28 cellular contexts compared by ENCODE assay signal in the genomic region with DNA sequence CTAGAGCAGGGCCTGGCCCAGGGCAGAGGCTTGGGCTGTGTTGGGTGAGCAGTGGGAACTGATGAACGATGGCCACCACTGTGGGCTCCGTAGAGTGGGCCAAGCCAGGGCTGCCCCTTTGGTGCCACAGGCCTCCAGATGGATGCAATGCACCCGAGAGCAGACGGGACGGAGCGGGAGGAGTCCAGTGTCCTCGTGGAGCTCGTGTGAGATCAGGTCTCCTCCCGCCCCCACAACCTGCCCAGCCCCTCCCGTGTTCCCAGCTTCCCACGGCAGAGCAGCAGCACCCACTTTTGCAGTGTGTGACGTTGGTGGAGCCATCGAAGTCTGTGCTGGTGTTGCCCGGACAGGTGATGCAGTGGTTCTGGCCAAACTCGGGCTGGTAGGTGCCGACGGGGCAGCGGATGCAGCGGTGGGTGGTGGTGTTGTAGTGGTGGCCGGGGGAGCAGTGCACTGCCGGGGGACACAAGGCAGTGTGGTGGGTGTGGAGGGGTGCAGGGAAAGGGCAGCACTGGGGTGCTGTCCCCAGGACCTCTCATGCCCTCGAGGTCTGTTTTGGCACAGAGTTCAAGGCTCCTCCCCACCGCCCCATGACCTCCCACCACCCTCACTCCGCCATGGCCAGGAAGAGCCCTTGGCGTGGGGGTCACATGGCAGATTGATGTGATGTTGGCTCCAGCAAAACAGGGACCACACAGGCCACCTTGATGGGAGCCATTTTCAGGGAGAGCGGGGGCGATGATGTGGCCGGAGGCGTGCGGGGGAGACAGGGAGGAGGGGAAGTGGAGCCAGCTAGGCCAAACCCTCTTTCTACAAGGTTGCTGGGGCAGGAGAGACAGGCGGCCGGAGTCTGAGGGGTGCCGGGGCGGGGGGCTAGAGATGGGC.
"Had no signal": no experiment of that assay in that cellular context is flagged by ENCODE, and none has a peak within 500 bp of the region (broad histone marks: within the 10 kb centered on the region; RNA-seq: fewer than 3 reads in every experiment).

No MANE protein-coding gene starts in this region.

- H3K27me3 Mint-ChIP-seq: stimulated activated naive CD8-positive, alpha-beta T cell treated with anti-CD3 and anti-CD28 coated beads, Interleukin-15, Interleukin-2, amounts not matched to agents 100 ng/mL and 50 ng/mL, for 24 hours had no signal

- H3K4me1 ChIP-seq: lower lobe of right lung, right atrium auricular region, right lobe of liver, suprapubic skin, tibial artery, upper lobe of right lung had no signal

- H3K4me3 Mint-ChIP-seq: naive thymus-derived CD8-positive, alpha-beta T cell; nephron; neural crest cell; stimulated activated naive CD8-positive, alpha-beta T cell treated with anti-CD3 and anti-CD28 coated beads, Interleukin-15, Interleukin-2, amounts not matched to agents 100 ng/mL and 50 ng/mL, for 24 hours had no signal

- H3K27ac Mint-ChIP-seq: nephron; progenitor cell of endocrine pancreas; stimulated activated naive CD8-positive, alpha-beta T cell treated with anti-CD3 and anti-CD28 coated beads, Interleukin-15, Interleukin-2, amounts not matched to agents 100 ng/mL and 50 ng/mL, for 24 hours had no signal

- H3K36me3 ChIP-seq: heart right ventricle, lower lobe of right lung, neutrophil, ovary, right atrium auricular region, right lobe of liver, suprapubic skin, thoracic aorta, tibial artery, upper lobe of right lung had no signal

- H3K27ac ChIP-seq: heart right ventricle, hepatocyte, lower lobe of right lung, neutrophil, ovary, right atrium auricular region, right lobe of liver, suprapubic skin, thoracic aorta, tibial artery, upper lobe of right lung had no signal

- ATAC-seq: heart right ventricle; left cardiac atrium; left lobe of liver; lower lobe of right lung; naive thymus-derived CD8-positive, alpha-beta T cell; right lobe of liver; upper lobe of right lung had no signal

- H3K36me3 Mint-ChIP-seq: naive thymus-derived CD8-positive, alpha-beta T cell had no signal

- H3K9me3 ChIP-seq: heart right ventricle, lower lobe of right lung, neutrophil, ovary, right atrium auricular region, right lobe of liver, suprapubic skin, thoracic aorta, tibial artery, upper lobe of right lung had no signal

- DNase-seq: heart right ventricle; islet precursor cell; kidney glomerular epithelial cell; left cardiac atrium; lower lobe of right lung; mammary epithelial cell; mesenchymal stem cell; occipital lobe; right lobe of liver; stimulated activated CD4-positive, alpha-beta T cell treated with anti-CD3 and anti-CD28 coated beads, Interleukin-1b, Interleukin-23, amount 100 ng/mL, for 48 hours; stimulated activated CD4-positive, alpha-beta T cell treated with anti-CD3 and anti-CD28 coated beads, Interleukin-4, amount 100 ng/mL, for 1 hour; stimulated activated naive CD4-positive, alpha-beta T cell; tibial artery; trophoblast cell; upper lobe of right lung had no signal

- H3K4me3 ChIP-seq: heart right ventricle, hepatocyte, lower lobe of right lung, ovary, right atrium auricular region, right lobe of liver, smooth muscle cell, suprapubic skin, thoracic aorta, tibial artery, upper lobe of right lung had no signal

- H3K9me3 Mint-ChIP-seq: naive thymus-derived CD8-positive, alpha-beta T cell; nephron; neural crest cell; stimulated activated naive CD8-positive, alpha-beta T cell treated with anti-CD3 and anti-CD28 coated beads, Interleukin-15, Interleukin-2, amounts not matched to agents 100 ng/mL and 50 ng/mL, for 24 hours had no signal
